1 cellular context compared by ENCODE assay signal in genomic region chr1:205076245-205076761, GRCh38.
A peak's percentile ranks its signal among the peaks of the same experiment; 100 is the strongest.
TF ChIP-seq lines count a peak whose summit lies in the region.

No MANE protein-coding gene starts in this region.

TF ChIP-seq in K562, 482 proteins besides CTCF, POLR2A, EP300 and RAD21 (continued from another document):
- TF ChIP-seq ID3 (CRISPR knock-in tag; IDR thresholded peaks at IDR 0.05) (no peak), ID3 (tag; IDR thresholded peaks at IDR 0.05) (no peak), HMBOX1 (IDR thresholded peaks at IDR 0.05) (peak; percentile 73; the same call in 1 of the 2 replicates), KAT8 (IDR thresholded peaks at IDR 0.05; ENCODE audit: low read depth) (no peak), ZC3H8 (IDR thresholded peaks at IDR 0.05) (no peak), PRMT5 (CRISPR knock-in tag; IDR thresholded peaks at IDR 0.05) (no peak), RCOR1 (IDR thresholded peaks at IDR 0.05; ENCODE audit: borderline replicate concordance in 1 of 2, low read depth in 2 of 2, low read length in 2 of 2) (peak in 1 of 2 experiments; percentile 43; a peak in 1 of 4 replicates), ZFP36 (IDR thresholded peaks at IDR 0.05; ENCODE audit: low read depth, low read length, partially characterized antibody) (no peak), TAF7 (tag; IDR thresholded peaks at IDR 0.05) (no peak), ZBTB26 (CRISPR knock-in tag; IDR thresholded peaks at IDR 0.05) (no peak), KLF16 (IDR thresholded peaks at IDR 0.05) (peak; percentile 19; the same call in 1 of the 2 replicates), PRDM10 (IDR thresholded peaks at IDR 0.05; ENCODE audit: partially characterized antibody) (no peak), POLR3G (IDR thresholded peaks at IDR 0.05; ENCODE audit: extremely low read depth, insufficient read length, insufficient replicate concordance) (no peak), ZBTB2 (IDR thresholded peaks at IDR 0.05) (no peak), NCOA4 (IDR thresholded peaks at IDR 0.05; ENCODE audit: partially characterized antibody) (no peak)
